ENCODE assay signal across 22 cellular contexts in genomic region chr5:132513618-132514336, GRCh38. TPM values are rescaled to one million over a fixed set of nuclear protein-coding genes. Genes with fewer than 3 reads are reported as not detected.
"Had no signal": no experiment of that assay in that cellular context is flagged by ENCODE, and none has a peak within 500 bp of the region (broad histone marks: within the 10 kb centered on the region; RNA-seq: fewer than 3 reads in every experiment).

No MANE protein-coding gene starts in this region.

RNA-seq across cellular contexts. Expression of gene IL5, which starts 29.5 kb away (rescaled TPM):
- total RNA-seq: kidney epithelial cell, left ventricle myocardium inferior, lower leg skin, lung, mesothelial cell of epicardium, mononuclear cell, natural killer cell, omental fat pad, ovary, progenitor cell of endocrine pancreas, pulmonary artery endothelial cell, renal cortical epithelial cell, right atrium auricular region, right lobe of liver, skeletal muscle tissue, smooth muscle cell, stomach, thyroid gland, transverse colon, urinary bladder, vagina had no signal
- polyA plus RNA-seq: lung, neural cell, ovary, smooth muscle cell, stomach, urinary bladder had no signal
